In genomic region chr9:33458444-33458843, GRCh38 we compare ENCODE assay signal across 9 cellular contexts. TPM values are rescaled to one million over a fixed set of nuclear protein-coding genes. Genes with fewer than 3 reads are reported as not detected.
DNase-seq lines count a peak whose midpoint lies in the region; ATAC-seq and TF ChIP-seq lines count a peak whose summit lies in the region.
"Had no signal": no experiment of that assay in that cellular context is flagged by ENCODE, and none has a peak within 500 bp of the region (broad histone marks: within the 10 kb centered on the region; RNA-seq: fewer than 3 reads in every experiment).

No MANE protein-coding gene starts in this region.

- no peaks in the 10 kb centered on the region for H3K27me3 Mint-ChIP-seq in activated CD4-positive, alpha-beta T cell treated with anti-CD3 and anti-CD28 coated beads for 36 hours
- H3K27me3 Mint-ChIP-seq: natural killer cell treated with Interleukin-12 subunit alpha and Interleukin-12 subunit beta and Interleukin-15 and Interleukin-18, amount 100 ng/mL, for 72 hours had no signal

- H3K4me1 Mint-ChIP-seq in activated CD4-positive, alpha-beta T cell treated with anti-CD3 and anti-CD28 coated beads for 36 hours = peaks cover 59% of the 10 kb centered on the region

- H3K4me3 Mint-ChIP-seq in activated CD4-positive, alpha-beta T cell treated with anti-CD3 and anti-CD28 coated beads for 36 hours = peak overlapping the region; percentile 38
- H3K4me3 Mint-ChIP-seq: natural killer cell treated with Interleukin-12 subunit alpha and Interleukin-12 subunit beta and Interleukin-15 and Interleukin-18, amount 100 ng/mL, for 72 hours had no signal

- H3K27ac Mint-ChIP-seq in activated CD4-positive, alpha-beta T cell treated with anti-CD3 and anti-CD28 coated beads for 36 hours = peak overlapping the region; percentile 95
- H3K27ac Mint-ChIP-seq: natural killer cell treated with Interleukin-12 subunit alpha and Interleukin-12 subunit beta and Interleukin-15 and Interleukin-18, amount 100 ng/mL, for 72 hours had no signal

- DNase-seq in NK-92 treated with Interleukin-12 subunit alpha and Interleukin-12 subunit beta, amount 100 ng/mL, for 24 hours (lab: John Stamatoyannopoulos, UW) = peak; percentile 24
- DNase-seq in NK-92 (lab: John Stamatoyannopoulos, UW; ENCODE audit: unreplicated experiment) (no peak), epithelial cell of esophagus (ENCODE audit: low read depth) (peak; percentile 94), globus pallidus (ENCODE audit: low spot score) (no peak), NCI-H526 (lab: John Stamatoyannopoulos, UW) (no peak), NCI-H1417 (lab: John Stamatoyannopoulos, UW) (no peak)
- DNase-seq in activated CD4-positive, alpha-beta T cell treated with anti-CD3 and anti-CD28 coated beads for 36 hours = peak; percentile 73
- DNase-seq in stimulated activated naive CD4-positive, alpha-beta T cell treated with Interleukin-2 at 50 U/mL for 16 hours (lab: John Stamatoyannopoulos, UW) = peak; percentile 61

- CTCF ChIA-PET in activated CD4-positive, alpha-beta T cell treated with anti-CD3 and anti-CD28 coated beads for 36 hours (lab: Charles Lee) = interaction anchor here (0.6 to 2.0 kb wide), 5 partner anchors 9 to 65 kb away, joined by 3 to 9 read pairs (median 6); partner anchors contain the start of gene NOL6

- H3K9me3 Mint-ChIP-seq in activated CD4-positive, alpha-beta T cell treated with anti-CD3 and anti-CD28 coated beads for 36 hours (ENCODE audit: low read depth) = no peaks in the 10 kb centered on the region
- H3K9me3 Mint-ChIP-seq: natural killer cell treated with Interleukin-12 subunit alpha and Interleukin-12 subunit beta and Interleukin-15 and Interleukin-18, amount 100 ng/mL, for 72 hours had no signal

- H3K4me3 ChIP-seq in epithelial cell of esophagus (ENCODE audit: low read length) = no peak overlapping the region

- POLR2A ChIA-PET in activated CD4-positive, alpha-beta T cell treated with anti-CD3 and anti-CD28 coated beads for 36 hours (lab: Charles Lee) = interaction anchor here (1.0 kb wide), 1 partner anchor 16 kb away, joined by 3 read pairs; the partner anchor contains the start of gene NOL6

- ATAC-seq in activated CD4-positive, alpha-beta T cell treated with anti-CD3 and anti-CD28 coated beads for 36 hours = peak; percentile 87

- no peak for TF ChIP-seq CTCF in epithelial cell of esophagus (IDR thresholded peaks at IDR 0.05; ENCODE audit: insufficient read depth, low read depth, low read length, missing control alignments)

- peaks cover 17% of the 10 kb centered on the region for H3K36me3 Mint-ChIP-seq in activated CD4-positive, alpha-beta T cell treated with anti-CD3 and anti-CD28 coated beads for 36 hours (ENCODE audit: low read depth)

- intact Hi-C loops in activated CD4-positive, alpha-beta T cell treated with anti-CD3 and anti-CD28 coated beads for 36 hours (cut with DNase I, micrococcal nuclease) = loop anchor here in 1 of 2 experiments (1.0 kb wide), 1 partner anchor 12 kb away; no protein-coding TSS in a partner anchor

RNA-seq across cellular contexts. Expression of gene AQP3, which starts 11.1 kb away (rescaled TPM):
- total RNA-seq in activated CD4-positive, alpha-beta T cell treated with anti-CD3 and anti-CD28 coated beads for 36 hours = 10 to 100 TPM in 1 of 2 experiments, 1 to 10 TPM in 1; 8.5 to 11.3 TPM

RNA-seq across cellular contexts. Expression of gene NOL6, which starts 15.3 kb away (rescaled TPM):
- 10 to 100 TPM; 39.0 to 39.4 TPM for total RNA-seq in activated CD4-positive, alpha-beta T cell treated with anti-CD3 and anti-CD28 coated beads for 36 hours

RNA-seq across cellular contexts. Expression of gene AQP7, which starts 56.1 kb away (rescaled TPM):
- not detected for total RNA-seq in activated CD4-positive, alpha-beta T cell treated with anti-CD3 and anti-CD28 coated beads for 36 hours
- total RNA-seq: natural killer cell treated with Interleukin-12 subunit alpha and Interleukin-12 subunit beta and Interleukin-15 and Interleukin-18, amount 100 ng/mL, for 72 hours had no signal

Comparison
In these comparisons a context has a peak if more than half of its experiments do, and no peak if none do; other contexts are left out.
1. DNase-seq: peak in NK-92 treated with Interleukin-12 subunit alpha and Interleukin-12 subunit beta, amount 100 ng/mL, for 24 hours (single experiment), activated CD4-positive, alpha-beta T cell treated with anti-CD3 and anti-CD28 coated beads for 36 hours (single experiment), epithelial cell of esophagus (single experiment) and stimulated activated naive CD4-positive, alpha-beta T cell treated with Interleukin-2 at 50 U/mL for 16 hours (single experiment); none in NK-92 (single experiment), globus pallidus (single experiment), NCI-H526 (0 of 2) and NCI-H1417 (0 of 3).